In the genomic region with DNA sequence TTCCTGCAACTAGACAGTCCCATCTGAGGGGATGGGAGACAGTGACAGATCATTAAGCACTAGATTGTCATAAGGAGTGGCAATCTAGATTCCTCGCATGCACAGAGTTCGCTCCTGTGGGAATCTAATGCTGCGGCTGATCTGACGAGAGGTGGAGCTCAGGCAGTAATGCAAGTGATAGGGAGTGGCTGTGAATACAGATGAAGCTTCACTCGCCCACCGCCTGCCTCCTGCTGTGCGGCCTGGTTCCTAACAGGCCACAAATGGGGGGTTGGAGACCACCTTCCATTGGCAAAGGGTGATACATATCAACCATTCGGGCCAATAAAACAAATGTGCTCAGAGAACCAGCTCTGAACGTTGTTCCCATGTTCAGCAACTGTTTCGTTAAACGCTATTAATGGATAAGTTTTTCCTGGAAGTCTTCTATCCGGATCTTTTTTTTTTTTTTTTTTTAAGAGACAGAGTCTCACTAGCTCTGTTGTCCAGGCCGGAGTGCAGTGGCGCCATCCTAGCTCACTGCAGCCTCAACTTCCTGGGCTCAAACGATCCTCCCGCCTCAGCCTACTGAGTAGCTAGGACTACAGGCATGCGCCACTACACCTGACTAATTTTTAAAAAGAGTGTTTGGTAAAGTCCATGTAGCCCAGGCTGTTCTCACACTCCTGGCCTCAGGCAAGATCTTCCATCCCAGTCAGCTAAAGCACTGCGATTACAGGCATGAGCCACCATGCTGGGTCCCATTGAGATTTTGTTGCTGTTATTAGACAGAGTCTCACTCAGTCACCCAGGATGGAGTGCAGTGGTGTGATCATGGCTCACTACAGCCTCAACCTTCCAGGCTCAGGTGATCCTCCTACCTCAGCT, we compare ENCODE assay signal across 20 cellular contexts. TPM values are rescaled to one million over a fixed set of nuclear protein-coding genes. Genes with fewer than 3 reads are reported as not detected.
"Had no signal": no experiment of that assay in that cellular context is flagged by ENCODE, and none has a peak within 500 bp of the region (broad histone marks: within the 10 kb centered on the region; RNA-seq: fewer than 3 reads in every experiment).

No MANE protein-coding gene starts in this region.

- H3K79me2 ChIP-seq: parathyroid adenoma had no signal

- H3K4me1 ChIP-seq: parathyroid adenoma, right atrium auricular region, testis had no signal

- H3K27me3 Mint-ChIP-seq: activated B cell treated with CpG ODN at 0.5 μM for 24 hours; activated CD4-positive, alpha-beta T cell treated with anti-CD3 and anti-CD28 coated beads, Interleukin-2, amount 10 ng/mL, durations not matched to agents 7 days and 5 days; activated naive CD8-positive, alpha-beta T cell treated with anti-CD3 and anti-CD28 coated beads, Interleukin-2, amount 10 ng/mL, durations not matched to agents 7 days and 5 days; dendritic cell treated with granulocyte-macrophage colony-stimulating factor and Interleukin-4, amounts not matched to agents 40 ng/mL and 50 ng/mL, for 4 days; effector memory CD8-positive, alpha-beta T cell; naive B cell had no signal

- DNase-seq: activated B cell treated with CpG ODN at 0.5 μM for 24 hours; activated CD4-positive, alpha-beta T cell treated with anti-CD3 and anti-CD28 coated beads, Interleukin-2, amount 10 ng/mL, durations not matched to agents 7 days and 5 days; activated CD8-positive, alpha-beta memory T cell treated with anti-CD3 and anti-CD28 coated beads, Interleukin-2, amount 50 U/mL, for 48 hours; activated naive CD8-positive, alpha-beta T cell treated with anti-CD3 and anti-CD28 coated beads, Interleukin-2, amount 10 ng/mL, durations not matched to agents 7 days and 5 days; activated T-cell treated with anti-CD3 and anti-CD28 coated beads, Interleukin-2, amount 50 U/mL, for 72 hours; cerebellar nuclear complex; effector memory CD8-positive, alpha-beta T cell; heart right ventricle; left colon; midbrain; naive B cell; small intestine; stimulated activated CD4-positive, alpha-beta T cell treated with anti-CD3 and anti-CD28 coated beads, Interleukin-4, amount 100 ng/mL, for 4 hours; stomach; testis had no signal

- H3K4me3 Mint-ChIP-seq: activated B cell treated with CpG ODN at 0.5 μM for 24 hours; activated CD4-positive, alpha-beta T cell treated with anti-CD3 and anti-CD28 coated beads, Interleukin-2, amount 10 ng/mL, durations not matched to agents 7 days and 5 days; activated naive CD8-positive, alpha-beta T cell treated with anti-CD3 and anti-CD28 coated beads, Interleukin-2, amount 10 ng/mL, durations not matched to agents 7 days and 5 days; activated T-cell treated with anti-CD3 and anti-CD28 coated beads, Interleukin-2, amount 50 U/mL, for 72 hours; dendritic cell treated with granulocyte-macrophage colony-stimulating factor and Interleukin-4, amounts not matched to agents 40 ng/mL and 50 ng/mL, for 4 days; effector memory CD8-positive, alpha-beta T cell; naive B cell had no signal

- H3K36me3 ChIP-seq: right atrium auricular region, stomach had no signal

- H3K36me3 Mint-ChIP-seq: activated naive CD8-positive, alpha-beta T cell treated with anti-CD3 and anti-CD28 coated beads, Interleukin-2, amount 10 ng/mL, durations not matched to agents 7 days and 5 days; naive B cell had no signal

- H3K27ac ChIP-seq: heart right ventricle, parathyroid adenoma, right atrium auricular region, stomach, testis had no signal

- H3K4me3 ChIP-seq: heart right ventricle, lung, right atrium auricular region, stomach, testis had no signal

- H3K9me3 ChIP-seq: heart right ventricle, right atrium auricular region, stomach, testis had no signal

- H3K9ac ChIP-seq: parathyroid adenoma had no signal

- H3K9me3 Mint-ChIP-seq: activated B cell treated with CpG ODN at 0.5 μM for 24 hours; activated CD4-positive, alpha-beta T cell treated with anti-CD3 and anti-CD28 coated beads, Interleukin-2, amount 10 ng/mL, durations not matched to agents 7 days and 5 days; activated naive CD8-positive, alpha-beta T cell treated with anti-CD3 and anti-CD28 coated beads, Interleukin-2, amount 10 ng/mL, durations not matched to agents 7 days and 5 days; activated T-cell treated with anti-CD3 and anti-CD28 coated beads, Interleukin-2, amount 50 U/mL, for 72 hours; dendritic cell treated with granulocyte-macrophage colony-stimulating factor and Interleukin-4, amounts not matched to agents 40 ng/mL and 50 ng/mL, for 4 days; effector memory CD8-positive, alpha-beta T cell; naive B cell had no signal

- ATAC-seq: activated T-cell treated with anti-CD3 and anti-CD28 coated beads, Interleukin-2, amount 50 U/mL, for 72 hours; effector memory CD8-positive, alpha-beta T cell; heart right ventricle; left colon had no signal

- H3K27me3 ChIP-seq: heart right ventricle, right atrium auricular region, stomach, testis had no signal

- H2AFZ ChIP-seq: parathyroid adenoma had no signal

- H3K27ac Mint-ChIP-seq: activated B cell treated with CpG ODN at 0.5 μM for 24 hours; activated CD4-positive, alpha-beta T cell treated with anti-CD3 and anti-CD28 coated beads, Interleukin-2, amount 10 ng/mL, durations not matched to agents 7 days and 5 days; activated naive CD8-positive, alpha-beta T cell treated with anti-CD3 and anti-CD28 coated beads, Interleukin-2, amount 10 ng/mL, durations not matched to agents 7 days and 5 days; activated T-cell treated with anti-CD3 and anti-CD28 coated beads, Interleukin-2, amount 50 U/mL, for 72 hours; dendritic cell treated with granulocyte-macrophage colony-stimulating factor and Interleukin-4, amounts not matched to agents 40 ng/mL and 50 ng/mL, for 4 days had no signal

RNA-seq across cellular contexts. Expression of a gene that starts 16.4 kb away (rescaled TPM):
- total RNA-seq: activated B cell treated with CpG ODN at 0.5 μM for 24 hours; activated CD4-positive, alpha-beta T cell treated with anti-CD3 and anti-CD28 coated beads, Interleukin-2, amount 10 ng/mL, durations not matched to agents 7 days and 5 days; activated naive CD8-positive, alpha-beta T cell treated with anti-CD3 and anti-CD28 coated beads, Interleukin-2, amount 10 ng/mL, durations not matched to agents 7 days and 5 days; left colon; T-helper 2 cell treated with Interferon-gamma antibody and Interleukin-4, amounts not matched to agents 100 ng/mL and 5 ng/mL, for 36 hours had no signal
- polyA plus RNA-seq: heart right ventricle, small intestine, stomach had no signal
